Comparison of ENCODE assay signal across 8 cellular contexts in genomic region chr1:75632350-75632949, GRCh38. TPM values are rescaled to one million over a fixed set of nuclear protein-coding genes. Genes with fewer than 3 reads are reported as not detected.
DNase-seq lines count a peak whose midpoint lies in the region; ATAC-seq and TF ChIP-seq lines count a peak whose summit lies in the region.

No MANE protein-coding gene starts in this region.

- no peaks in the 10 kb centered on the region for H3K9me3 ChIP-seq in heart left ventricle

- no peak overlapping the region for H3K23ac ChIP-seq in mesendoderm (ENCODE audit: low read length)

- H2AK5ac ChIP-seq in mesendoderm (ENCODE audit: low read length), result no peak overlapping the region

- no peaks in the 10 kb centered on the region for H3K4me1 ChIP-seq in heart left ventricle
- peaks cover 7% of the 10 kb centered on the region for H3K4me1 ChIP-seq in mesendoderm (ENCODE audit: control insufficient read depth, low read depth, low read length)

- H4K5ac ChIP-seq in mesendoderm (ENCODE audit: low read length), result no peak overlapping the region

- H3K4ac ChIP-seq in mesendoderm (ENCODE audit: low read depth, low read length), result no peak overlapping the region

- DNase-seq in heart left ventricle, result no peak
- no peak for DNase-seq in Right ventricle myocardium inferior (ENCODE audit: missing footprints)
- DNase-seq in NCI-H446 treated with DMSO at 0.1 percent for 48 hours (lab: John Stamatoyannopoulos, UW), result peak; percentile 57
- peak; percentile 7 for DNase-seq in cerebellum (ENCODE audit: low spot score)
- DNase-seq in mesendoderm, result peak; percentile 53
- no peak for DNase-seq in NK-92 (lab: John Stamatoyannopoulos, UW; ENCODE audit: unreplicated experiment)

- peaks cover 0 to 9% (median 0%) of the 10 kb centered on the region in 9 donors for H3K27me3 ChIP-seq in heart left ventricle
- no peaks in the 10 kb centered on the region for H3K27me3 ChIP-seq in mesendoderm (ENCODE audit: insufficient read depth, low read length, poor library complexity)

- no peak overlapping the region for H4K8ac ChIP-seq in mesendoderm (ENCODE audit: low read depth, low read length)

- H3K4me3 ChIP-seq in heart left ventricle, result no peak overlapping the region
- H3K4me3 ChIP-seq in mesendoderm (ENCODE audit: low read length), result no peak overlapping the region

- H3K56ac ChIP-seq in mesendoderm (ENCODE audit: low read length), result no peak overlapping the region

- TF ChIP-seq CTCF in heart left ventricle (IDR thresholded peaks at IDR 0.05), result peak; percentile 49 to 76 (median 65)

- WGBS in heart left ventricle, 4 donors, result 42 to 46% (median 44%) methylated on average over 2 of the region's 2 CpGs
- WGBS in mesendoderm (ENCODE audit: extremely low coverage, insufficient coverage, low lambda C conversion rate), result no CpG with 5 or more reads among the region's 2 CpGs

- H3K4me2 ChIP-seq in mesendoderm (ENCODE audit: low read length), result no peak overlapping the region

- H3K79me2 ChIP-seq in mesendoderm (ENCODE audit: control insufficient read depth, insufficient read depth, low read length), result no peaks in the 10 kb centered on the region

- no peak overlapping the region for H2BK15ac ChIP-seq in mesendoderm (replicated peaks; ENCODE audit: low read depth)

- H2BK5ac ChIP-seq in mesendoderm (ENCODE audit: low read length), result no peak overlapping the region

- H3K9ac ChIP-seq in mesendoderm (ENCODE audit: low read length), result no peak overlapping the region

- H2BK120ac ChIP-seq in mesendoderm (ENCODE audit: low read depth, low read length), result no peak overlapping the region

- no peaks in the 10 kb centered on the region for H3K79me1 ChIP-seq in mesendoderm (ENCODE audit: low read length)

- H3K36me3 ChIP-seq in heart left ventricle (no peaks in the 10 kb centered on the region), mesendoderm (ENCODE audit: control insufficient read depth, insufficient read depth, low read length) (no peaks in the 10 kb centered on the region)

- intact Hi-C loops in heart left ventricle (cut with DNase I), result loop anchor here in 9 of 10 donors (2.0 to 10.0 kb wide), 4 partner anchors 365 to 368 kb away; no protein-coding TSS in a partner anchor
- intact Hi-C loops in Right ventricle myocardium inferior (cut with DNase I), result loop anchor here (5.0 to 10.0 kb wide), 2 partner anchors 365 to 398 kb away; no protein-coding TSS in a partner anchor

- ATAC-seq in heart left ventricle (peak in 1 of 4 donors; percentile 58), Right ventricle myocardium inferior (no peak), HG02642 (IDR thresholded peaks at IDR 0.05; ENCODE audit: poor library complexity, unreplicated experiment) (peak; percentile 74), HG03520 (IDR thresholded peaks at IDR 0.05; ENCODE audit: unreplicated experiment) (no peak)

- H3K27ac ChIP-seq in heart left ventricle (no peak overlapping the region), mesendoderm (ENCODE audit: low read depth, low read length) (no peak overlapping the region)

- no peak overlapping the region for H3K18ac ChIP-seq in mesendoderm (ENCODE audit: low read length)

- no peak for TF ChIP-seq POLR2A in heart left ventricle (IDR thresholded peaks at IDR 0.05)

RNA-seq across cellular contexts. Expression of gene SLC44A5, which starts 21.5 kb away (rescaled TPM):
- total RNA-seq in heart left ventricle (1 to 10 TPM in 5 of 9 donors, under 1 TPM in 3, not detected in 1; 0.31 to 7.5 (median 1.8) TPM), Right ventricle myocardium inferior (1.8 TPM), cerebellum (31.6 TPM)
- 1 to 10 TPM in 1 of 2 donors, under 1 TPM in 1; 0.07 to 2.8 TPM for polyA plus RNA-seq in heart left ventricle
- polyA plus RNA-seq in mesendoderm (2013, experiment 1 of 2), result 1.00 TPM
- polyA plus RNA-seq in mesendoderm (2013, experiment 2 of 2), result 0.88 TPM

Comparison
In these comparisons a context has a peak if more than half of its experiments do, and no peak if none do; other contexts are left out.
1. DNase-seq: peak in NCI-H446 treated with DMSO at 0.1 percent for 48 hours (single experiment), cerebellum (single experiment) and mesendoderm (single experiment); none in heart left ventricle (0 of 5), Right ventricle myocardium inferior (single experiment) and NK-92 (single experiment).